ENCODE assay signal across 8 cellular contexts in genomic region chr15:75107905-75108838, GRCh38.
A peak's percentile ranks its signal among the peaks of the same experiment; 100 is the strongest.
DNase-seq lines count a peak whose midpoint lies in the region; ATAC-seq, FAIRE-seq and TF ChIP-seq lines count a peak whose summit lies in the region.
"Had no signal": no experiment of that assay in that cellular context is flagged by ENCODE, and none has a peak within 500 bp of the region (broad histone marks: within the 10 kb centered on the region; RNA-seq: fewer than 3 reads in every experiment).

No MANE protein-coding gene starts in this region.

- H3K27me3 ChIP-seq in H7 (ENCODE audit: control insufficient read depth, insufficient read depth, low read length): no peaks in the 10 kb centered on the region
- 0 out of 5 replicates have a peak, but pooled peaks cover 0 to 1% of the 10 kb centered on the region in 2 experiments for H3K27me3 ChIP-seq in HepG2 (ENCODE audit: control insufficient read depth in 1 of 2, insufficient read depth in 2 of 2, low read length in 2 of 2)
- no peaks in the 10 kb centered on the region for H3K27me3 ChIP-seq in WERI-Rb-1 (ENCODE audit: insufficient read depth, low read depth, severe bottlenecking)
- H3K27me3 ChIP-seq: body of pancreas had no signal

- ATAC-seq in HepG2 (peak; percentile 30; the same call in 1 of the 3 replicates), GM18498 (IDR thresholded peaks at IDR 0.05; ENCODE audit: unreplicated experiment) (no peak)
- peak; percentile 85 for ATAC-seq in stimulated activated naive CD8-positive, alpha-beta T cell treated with anti-CD3 and anti-CD28 coated beads, Interleukin-15, Interleukin-2, amounts not matched to agents 100 U/mL and 50 U/mL, for 24 hours
- ATAC-seq: body of pancreas had no signal

- WGBS in HepG2 (ENCODE audit: low lambda C conversion rate): 50% methylated on average over 11 of the region's 12 CpGs

- H3K27ac ChIP-seq in HepG2 (ENCODE audit: extremely low read length, insufficient read depth, low read length) (no peak overlapping the region), WERI-Rb-1 (no peak overlapping the region)
- H3K27ac ChIP-seq: body of pancreas had no signal

- peaks cover 24% of the 10 kb centered on the region for H3K4me1 Mint-ChIP-seq in activated naive CD4-positive, alpha-beta T cell treated with anti-CD3 and anti-CD28 coated beads for 36 hours (ENCODE audit: low read depth)

- H3K27ac Mint-ChIP-seq in activated naive CD4-positive, alpha-beta T cell treated with anti-CD3 and anti-CD28 coated beads for 36 hours: peak overlapping the region; percentile 6

- H3K9me3 ChIP-seq in HepG2 (ENCODE audit: low read length) (peaks cover 1% of the 10 kb centered on the region; the same call in 1 of the 2 replicates), WERI-Rb-1 (ENCODE audit: severe bottlenecking) (peaks cover 1% of the 10 kb centered on the region)
- H3K9me3 ChIP-seq: body of pancreas had no signal

- H4K20me1 ChIP-seq in HepG2 (ENCODE audit: insufficient read depth, low read length): no peaks in the 10 kb centered on the region

- intact Hi-C loops in activated naive CD4-positive, alpha-beta T cell treated with anti-CD3 and anti-CD28 coated beads for 36 hours (cut with micrococcal nuclease): loop anchor here (1.0 to 5.0 kb wide), 3 partner anchors 23 to 94 kb away; no protein-coding TSS in a partner anchor
- intact Hi-C loops in HepG2 (cut with micrococcal nuclease; ENCODE audit: unreplicated experiment): no loop called here

- peak; percentile 47 for DNase-seq in H7
- peak; percentile 53 for DNase-seq in SIG-M5 (lab: John Stamatoyannopoulos, UW)
- peak; percentile 78 for DNase-seq in activated naive CD4-positive, alpha-beta T cell treated with anti-CD3 and anti-CD28 coated beads for 36 hours
- peak; percentile 27 for DNase-seq in HepG2 (ENCODE audit: low spot score)
- DNase-seq in stimulated activated naive CD8-positive, alpha-beta T cell treated with anti-CD3 and anti-CD28 coated beads, Interleukin-15, Interleukin-2, amounts not matched to agents 100 U/mL and 50 U/mL, for 24 hours: peak; percentile 83
- DNase-seq in WERI-Rb-1: no peak

- TF ChIP-seq EP300 in HepG2 (IDR thresholded peaks at IDR 0.05; ENCODE audit: low read depth in 2 of 2, low read length in 2 of 2): no peak
- TF ChIP-seq EP300 in HepG2 (CRISPR knock-in tag; IDR thresholded peaks at IDR 0.05; ENCODE audit: borderline replicate concordance): no peak

- POLR2A ChIA-PET in HepG2 (lab: Yijun Ruan, JAX): interaction anchor here (1.7 kb wide), 1 partner anchor 65 kb away, joined by 5 read pairs; no protein-coding TSS in a partner anchor

- peaks cover 7% of the 10 kb centered on the region for H3K9me3 Mint-ChIP-seq in activated naive CD4-positive, alpha-beta T cell treated with anti-CD3 and anti-CD28 coated beads for 36 hours

- no peak for TF ChIP-seq RAD21 in HepG2 (CRISPR knock-in tag; IDR thresholded peaks at IDR 0.05)

- no TSS peak for BruUV-seq in HepG2 (replicated peaks; lab: Mats Ljungman, UMichigan)

- no peak for TF ChIP-seq POLR2A in HepG2 (IDR thresholded peaks at IDR 0.05; ENCODE audit: insufficient read depth in 1 of 2, low read depth in 2 of 2, low read length in 2 of 2)

- H3K79me2 ChIP-seq in HepG2 (ENCODE audit: insufficient read depth, low read length): no peaks in the 10 kb centered on the region

- H3K4me1 ChIP-seq in HepG2 (ENCODE audit: insufficient read depth, low read length): peaks cover 54% of the 10 kb centered on the region
- H3K4me1 ChIP-seq: body of pancreas had no signal

- H3K36me3 Mint-ChIP-seq in activated naive CD4-positive, alpha-beta T cell treated with anti-CD3 and anti-CD28 coated beads for 36 hours (ENCODE audit: low read depth): no peaks in the 10 kb centered on the region

- no peak overlapping the region for H2AFZ ChIP-seq in HepG2 (ENCODE audit: low read length)

- FAIRE-seq in HepG2 (lab: Jason Lieb, UNC): no peak

- peaks cover 29% of the 10 kb centered on the region for H3K27me3 Mint-ChIP-seq in activated naive CD4-positive, alpha-beta T cell treated with anti-CD3 and anti-CD28 coated beads for 36 hours (ENCODE audit: low read depth)

- no peak overlapping the region for H3K9ac ChIP-seq in HepG2 (ENCODE audit: insufficient read depth, low read depth, low read length)

- H3K4me2 ChIP-seq in HepG2 (ENCODE audit: low read depth, low read length): peak overlapping the region; percentile 34; the same call in 1 of the 2 replicates

- H3K4me3 Mint-ChIP-seq in activated naive CD4-positive, alpha-beta T cell treated with anti-CD3 and anti-CD28 coated beads for 36 hours: no peak overlapping the region

- no peak for TF ChIP-seq CTCF in HepG2 (CRISPR knock-in tag; IDR thresholded peaks at IDR 0.05)
- no peak for TF ChIP-seq CTCF in WERI-Rb-1 (IDR thresholded peaks at IDR 0.05; ENCODE audit: low read depth, low read length)

- CTCF ChIA-PET in activated naive CD4-positive, alpha-beta T cell treated with anti-CD3 and anti-CD28 coated beads for 36 hours (lab: Charles Lee): interaction anchor here (0.7 to 1.7 kb wide), 4 partner anchors 22 to 96 kb away, joined by 3 to 5 read pairs (median 4); no protein-coding TSS in a partner anchor
- CTCF ChIA-PET in HepG2 (lab: Yijun Ruan, JAX; ENCODE audit: low intra/inter-chr PET ratio, low total read pairs): no interaction called here

- no peak overlapping the region for H3K4me3 ChIP-seq in H7 (ENCODE audit: insufficient read depth, low read depth, low read length)
- H3K4me3 ChIP-seq in HepG2 (replicated peaks in 1 of 3; ENCODE audit: insufficient read depth in 1 of 3, low read depth in 2 of 3, low read length in 3 of 3): no peak overlapping the region
- no peak overlapping the region for H3K4me3 ChIP-seq in WERI-Rb-1 (ENCODE audit: low read depth, low read length)
- H3K4me3 ChIP-seq: body of pancreas had no signal

- H3K36me3 ChIP-seq in H7 (replicated peaks; ENCODE audit: control insufficient read depth, insufficient read depth, low read length) (no peaks in the 10 kb centered on the region), HepG2 (replicated peaks in 1 of 2; ENCODE audit: control insufficient read depth in 1 of 2, insufficient read depth in 2 of 2, low read length in 2 of 2) (no peaks in the 10 kb centered on the region), WERI-Rb-1 (no peaks in the 10 kb centered on the region)

- in situ Hi-C loops in HepG2 (cut with HindIII; ENCODE audit: extremely low pct_ligation_motif_present, low pct_unique_long_range_greater_than_20kb): no loop called here

TF ChIP-seq in HepG2, 621 proteins besides CTCF, POLR2A, EP300 and RAD21:
- TF ChIP-seq NR1H2 (CRISPR knock-in tag; IDR thresholded peaks at IDR 0.05; ENCODE audit: borderline replicate concordance, low read depth): no peak
- TF ChIP-seq CREB1 (IDR thresholded peaks at IDR 0.05): peak; percentile 37
- TF ChIP-seq CREB1 (CRISPR knock-in tag; IDR thresholded peaks at IDR 0.05): no peak
- peak; percentile 92 for TF ChIP-seq ATF7 (IDR thresholded peaks at IDR 0.05)
- no peak for TF ChIP-seq ATF7 (CRISPR knock-in tag; IDR thresholded peaks at IDR 0.05)
- peak; percentile 54; the same call in 1 of the 2 replicates for TF ChIP-seq FOSL2 (CRISPR knock-in tag; IDR thresholded peaks at IDR 0.05)
- TF ChIP-seq ZNF7 (CRISPR knock-in tag; IDR thresholded peaks at IDR 0.05): no peak
